Comparison of ENCODE assay signal across 8 cellular contexts in genomic region chr3:142027295-142027694, GRCh38.
DNase-seq lines count a peak whose midpoint lies in the region; ATAC-seq and TF ChIP-seq lines count a peak whose summit lies in the region.

No MANE protein-coding gene starts in this region.

- no peaks in the 10 kb centered on the region for H3K9me3 Mint-ChIP-seq in stimulated activated effector memory CD8-positive, alpha-beta T cell treated with anti-CD3 and anti-CD28 coated beads, Interleukin-12 subunit alpha, Interleukin-12 subunit beta, amount 100 ng/mL, for 72 hours

- TF ChIP-seq CTCF in SK-N-SH (IDR thresholded peaks at IDR 0.05) = no peak
- TF ChIP-seq CTCF in gastroesophageal sphincter (IDR thresholded peaks at IDR 0.05) = no peak

- TF ChIP-seq POLR2A in gastroesophageal sphincter (IDR thresholded peaks at IDR 0.05) = no peak

- no peak overlapping the region for H3K27ac Mint-ChIP-seq in stimulated activated effector memory CD8-positive, alpha-beta T cell treated with anti-CD3 and anti-CD28 coated beads, Interleukin-12 subunit alpha, Interleukin-12 subunit beta, amount 100 ng/mL, for 72 hours

- H3K27me3 ChIP-seq in SK-N-SH (ENCODE audit: insufficient read depth) (no peaks in the 10 kb centered on the region), SJCRH30 (no peaks in the 10 kb centered on the region), gastroesophageal sphincter (no peaks in the 10 kb centered on the region)

- H3K4me3 Mint-ChIP-seq in stimulated activated effector memory CD8-positive, alpha-beta T cell treated with anti-CD3 and anti-CD28 coated beads, Interleukin-12 subunit alpha, Interleukin-12 subunit beta, amount 100 ng/mL, for 72 hours = peak overlapping the region; percentile 67

- no peak for TF ChIP-seq EP300 in SK-N-SH (IDR thresholded peaks at IDR 0.05; ENCODE audit: borderline replicate concordance in 1 of 2, low read depth in 1 of 2, low read length in 1 of 2)
- no peak for TF ChIP-seq EP300 in gastroesophageal sphincter (IDR thresholded peaks at IDR 0.05)

- H3K9me3 ChIP-seq in SK-N-SH (no peaks in the 10 kb centered on the region), SJCRH30 (replicated peaks) (no peaks in the 10 kb centered on the region), gastroesophageal sphincter (no peaks in the 10 kb centered on the region)

- H3K79me2 ChIP-seq in SK-N-SH (ENCODE audit: insufficient read depth) = peaks cover 20% of the 10 kb centered on the region

- peaks cover 14% of the 10 kb centered on the region for H3F3A ChIP-seq in SK-N-SH (replicated peaks; ENCODE audit: insufficient read depth)

- H3K9me2 ChIP-seq in SK-N-SH = no peaks in the 10 kb centered on the region

- H3K4me1 ChIP-seq in SK-N-SH (ENCODE audit: control insufficient read depth in 1 of 2, insufficient read depth in 2 of 2, low read depth in 1 of 2, low read length in 1 of 2) = peaks cover 2 to 7% of the 10 kb centered on the region in 2 experiments; a peak in 2 of 4 replicates
- H3K4me1 ChIP-seq in SJCRH30 = no peaks in the 10 kb centered on the region
- peaks cover 2 to 37% (median 6%) of the 10 kb centered on the region in 3 donors for H3K4me1 ChIP-seq in gastroesophageal sphincter

- no peaks in the 10 kb centered on the region for H4K20me1 ChIP-seq in SK-N-SH (ENCODE audit: insufficient read depth)

- H3K27ac ChIP-seq in SK-N-SH (ENCODE audit: low read depth in 2 of 2, low read length in 1 of 2) (no peak overlapping the region), SJCRH30 (peak overlapping the region; percentile 76), gastroesophageal sphincter (peak overlapping the region in 2 of 4 donors; percentile 2 to 35)

- no peak for DNase-seq in SK-N-SH
- DNase-seq in SJCRH30 = peak; percentile 36 to 72
- DNase-seq in stimulated activated effector memory CD8-positive, alpha-beta T cell treated with anti-CD3 and anti-CD28 coated beads, Interleukin-12 subunit alpha, Interleukin-12 subunit beta, amount 100 ng/mL, for 72 hours (ENCODE audit: low spot score in 2 of 2) = no peak
- no peak for DNase-seq in COLO829 (ENCODE audit: low spot score)

- H3K9ac ChIP-seq in SK-N-SH = peak overlapping the region; percentile 48; the same call in 1 of the 2 replicates

- CTCF ChIA-PET in SK-N-SH (lab: Yijun Ruan, JAX) = interaction anchor here (0.9 kb wide), 1 partner anchor 8 kb away, joined by 3 read pairs; no protein-coding TSS in a partner anchor

- POLR2A ChIA-PET in SK-N-SH (lab: Yijun Ruan, JAX) = no interaction called here

- H3K36me3 ChIP-seq in SK-N-SH (replicated peaks in 1 of 2; ENCODE audit: control insufficient read depth in 1 of 2, insufficient read depth in 2 of 2, low read length in 1 of 2) (peaks cover 5 to 12% of the 10 kb centered on the region in 2 experiments), SJCRH30 (peaks cover 22% of the 10 kb centered on the region), gastroesophageal sphincter (no peaks in the 10 kb centered on the region)

- peaks cover 9% of the 10 kb centered on the region for H3K4me1 Mint-ChIP-seq in stimulated activated effector memory CD8-positive, alpha-beta T cell treated with anti-CD3 and anti-CD28 coated beads, Interleukin-12 subunit alpha, Interleukin-12 subunit beta, amount 100 ng/mL, for 72 hours

- ATAC-seq in SK-N-SH treated with all-trans-retinoic acid at 6 μM for 48 hours (no peak), gastroesophageal sphincter (no peak), HG02981 (IDR thresholded peaks at IDR 0.05; ENCODE audit: unreplicated experiment) (no peak), GM21619 (IDR thresholded peaks at IDR 0.05; ENCODE audit: unreplicated experiment) (no peak)
- ATAC-seq in stimulated activated effector memory CD8-positive, alpha-beta T cell treated with anti-CD3 and anti-CD28 coated beads, Interleukin-12 subunit alpha, Interleukin-12 subunit beta, amount 100 ng/mL, for 72 hours = no peak

- H2AFZ ChIP-seq in SK-N-SH (ENCODE audit: low read depth) = no peak overlapping the region

- peak overlapping the region; percentile 74 for H3K4me2 ChIP-seq in SK-N-SH

- 63% methylated on average over 3 of the region's 3 CpGs for WGBS in SK-N-SH (ENCODE audit: low lambda C conversion rate)
- 16 to 48% methylated on average over 3 of the region's 3 CpGs for WGBS in gastroesophageal sphincter (ENCODE audit: low coverage in 1 of 2), 2 donors

- no peaks in the 10 kb centered on the region for H3K36me3 Mint-ChIP-seq in stimulated activated effector memory CD8-positive, alpha-beta T cell treated with anti-CD3 and anti-CD28 coated beads, Interleukin-12 subunit alpha, Interleukin-12 subunit beta, amount 100 ng/mL, for 72 hours

- peak overlapping the region; percentile 57 to 72 for H3K4me3 ChIP-seq in SK-N-SH (ENCODE audit: low read depth in 2 of 2, low read length in 1 of 2)
- peak overlapping the region; percentile 61 for H3K4me3 ChIP-seq in SJCRH30
- peak overlapping the region; percentile 49 to 88 for H3K4me3 ChIP-seq in gastroesophageal sphincter

- no peak for TF ChIP-seq RAD21 in SK-N-SH (IDR thresholded peaks at IDR 0.05; ENCODE audit: low read length)

TF ChIP-seq in SK-N-SH, 30 proteins besides CTCF, POLR2A, EP300 and RAD21 (continues in another document):
- no peak for TF ChIP-seq RCOR1 (IDR thresholded peaks at IDR 0.05; ENCODE audit: low read length)
- no peak for TF ChIP-seq USF1 (IDR thresholded peaks at IDR 0.05; ENCODE audit: borderline replicate concordance, low read depth)
- TF ChIP-seq EZH2phosphoT487 (IDR thresholded peaks at IDR 0.05; ENCODE audit: borderline replicate concordance, low read depth) = no peak
- no peak for TF ChIP-seq REST (IDR thresholded peaks at IDR 0.05; ENCODE audit: low read depth, low read length)

TF ChIP-seq in SK-N-SH treated with all-trans-retinoic acid at 6 μM for 48 hours, 23 proteins besides CTCF, POLR2A, EP300 and RAD21 (continues in another document):
- TF ChIP-seq CREB5 (CRISPR knock-in tag; IDR thresholded peaks at IDR 0.05; ENCODE audit: low read depth) (no peak), ISL1 (CRISPR knock-in tag; IDR thresholded peaks at IDR 0.05) (no peak), TOX (CRISPR knock-in tag; IDR thresholded peaks at IDR 0.05; ENCODE audit: borderline replicate concordance) (no peak), TCF4 (CRISPR knock-in tag; IDR thresholded peaks at IDR 0.05; ENCODE audit: borderline replicate concordance) (no peak), TSHZ2 (CRISPR knock-in tag; IDR thresholded peaks at IDR 0.05) (no peak), PPARA (CRISPR knock-in tag; IDR thresholded peaks at IDR 0.05; ENCODE audit: borderline replicate concordance) (no peak), OSR1 (CRISPR knock-in tag; IDR thresholded peaks at IDR 0.05) (no peak), RARB (CRISPR knock-in tag; IDR thresholded peaks at IDR 0.05) (no peak), CSDC2 (CRISPR knock-in tag; IDR thresholded peaks at IDR 0.05) (no peak), ZC3H10 (CRISPR knock-in tag; IDR thresholded peaks at IDR 0.05) (no peak), ZNF70 (CRISPR knock-in tag; IDR thresholded peaks at IDR 0.05) (no peak), GLIS3 (CRISPR knock-in tag; IDR thresholded peaks at IDR 0.05) (no peak)
- TF ChIP-seq, protein P1, sequence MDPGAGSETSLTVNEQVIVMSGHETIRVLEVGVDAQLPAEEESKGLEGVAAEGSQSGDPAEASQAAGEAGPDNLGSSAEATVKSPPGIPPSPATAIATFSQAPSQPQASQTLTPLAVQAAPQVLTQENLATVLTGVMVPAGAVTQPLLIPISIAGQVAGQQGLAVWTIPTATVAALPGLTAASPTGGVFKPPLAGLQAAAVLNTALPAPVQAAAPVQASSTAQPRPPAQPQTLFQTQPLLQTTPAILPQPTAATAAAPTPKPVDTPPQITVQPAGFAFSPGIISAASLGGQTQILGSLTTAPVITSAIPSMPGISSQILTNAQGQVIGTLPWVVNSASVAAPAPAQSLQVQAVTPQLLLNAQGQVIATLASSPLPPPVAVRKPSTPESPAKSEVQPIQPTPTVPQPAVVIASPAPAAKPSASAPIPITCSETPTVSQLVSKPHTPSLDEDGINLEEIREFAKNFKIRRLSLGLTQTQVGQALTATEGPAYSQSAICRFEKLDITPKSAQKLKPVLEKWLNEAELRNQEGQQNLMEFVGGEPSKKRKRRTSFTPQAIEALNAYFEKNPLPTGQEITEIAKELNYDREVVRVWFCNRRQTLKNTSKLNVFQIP (CRISPR knock-in tag; IDR thresholded peaks at IDR 0.05; ENCODE audit: borderline replicate concordance, low read depth) = no peak

Comparison
In these comparisons a context has a peak if more than half of its experiments do, and no peak if none do; other contexts are left out.
1. DNase-seq: peak in SJCRH30 (2 of 2); none in SK-N-SH (single experiment), stimulated activated effector memory CD8-positive, alpha-beta T cell treated with anti-CD3 and anti-CD28 coated beads, Interleukin-12 subunit alpha, Interleukin-12 subunit beta, amount 100 ng/mL, for 72 hours (0 of 2) and COLO829 (single experiment).
2. Peak in every context shown above with its lines, with median percentiles within 50 percentile points of each other: H3K4me3 ChIP-seq.